33 cellular contexts compared by ENCODE assay signal in the genomic region with DNA sequence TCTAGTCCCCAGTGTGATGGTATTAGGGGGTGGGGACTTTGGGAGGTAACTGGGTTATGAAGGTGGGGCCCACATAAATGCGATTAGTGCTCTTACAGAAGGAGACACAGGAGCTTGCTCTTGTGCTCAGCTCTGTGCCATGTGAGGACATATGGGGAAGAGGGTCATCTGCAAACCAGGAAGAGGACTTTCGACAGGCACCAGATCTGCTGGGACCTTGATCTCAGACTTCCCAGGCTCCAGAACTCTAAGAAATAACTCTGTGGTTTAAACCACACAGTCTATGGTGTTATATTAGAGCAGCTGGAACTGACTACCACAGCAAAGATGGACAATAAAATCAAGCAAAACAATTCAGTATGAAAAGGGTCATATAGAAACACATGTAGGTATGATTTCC. TPM values are rescaled to one million over a fixed set of nuclear protein-coding genes. Genes with fewer than 3 reads are reported as not detected.
"Had no signal": no experiment of that assay in that cellular context is flagged by ENCODE, and none has a peak within 500 bp of the region (broad histone marks: within the 10 kb centered on the region; RNA-seq: fewer than 3 reads in every experiment).

No MANE protein-coding gene starts in this region.

- H3K9me3 ChIP-seq: adrenal gland, breast epithelium, mucosa of descending colon, pancreas, prostate gland, thyroid gland had no signal

- H3K36me3 Mint-ChIP-seq: activated naive CD8-positive, alpha-beta T cell treated with anti-CD3 and anti-CD28 coated beads for 36 hours; naive B cell; stimulated activated memory B cell treated with anti-CD40 and anti-IgM and Interleukin-4, amounts not matched to agents 10 μg/mL and 1 μg/mL and 100 μg/mL, for 72 hours had no signal

- DNase-seq: activated B cell treated with CpG ODN at 0.5 μM for 24 hours; activated CD4-positive, alpha-beta T cell treated with anti-CD3 and anti-CD28 coated beads for 36 hours; activated effector memory CD4-positive, alpha-beta T cell treated with anti-CD3 and anti-CD28 coated beads, Interleukin-2, amount 50 U/mL, for 16 hours; activated naive CD4-positive, alpha-beta T cell treated with anti-CD3 and anti-CD28 coated beads for 36 hours; activated naive CD8-positive, alpha-beta T cell treated with anti-CD3 and anti-CD28 coated beads for 36 hours; adrenal gland; central memory CD4-positive, alpha-beta T cell; endodermal cell; foreskin melanocyte; kidney glomerular epithelial cell; mucosa of descending colon; naive B cell; pancreas; retina; small intestine; stimulated activated CD4-positive, alpha-beta T cell treated with anti-CD3 and anti-CD28 coated beads, Interleukin-1b, Interleukin-23, amount 100 ng/mL, for 48 hours; stimulated activated CD4-positive, alpha-beta T cell treated with anti-CD3 and anti-CD28 coated beads, Interleukin-4, amount 100 ng/mL, for 4 hours; stimulated activated CD8-positive, alpha-beta memory T cell treated with anti-CD3 and anti-CD28 coated beads, Interleukin-4, amount 100 ng/mL, for 48 hours; stimulated activated naive CD8-positive, alpha-beta T cell treated with anti-CD3 and anti-CD28 coated beads, Interleukin-15, amount 100 ng/mL, for 72 hours; substantia nigra; T-helper 1 cell; thyroid gland had no signal

- ATAC-seq: activated CD4-positive, alpha-beta T cell treated with anti-CD3 and anti-CD28 coated beads for 36 hours; esophagus mucosa; left lobe of liver; mucosa of descending colon; pancreas; sciatic nerve; stimulated activated memory B cell treated with anti-CD40 and anti-IgM and Interleukin-4, amounts not matched to agents 10 μg/mL and 1 μg/mL and 100 μg/mL, for 72 hours; stimulated activated naive CD8-positive, alpha-beta T cell treated with anti-CD3 and anti-CD28 coated beads, Interleukin-15, amount 100 ng/mL, for 72 hours had no signal

- H3K4me1 Mint-ChIP-seq: activated B cell treated with CpG ODN at 0.5 μM for 24 hours; naive B cell; stimulated activated memory B cell treated with anti-CD40 and anti-IgM and Interleukin-4, amounts not matched to agents 10 μg/mL and 1 μg/mL and 100 μg/mL, for 72 hours had no signal

- H3K27ac ChIP-seq: adrenal gland, pancreas, prostate gland, thyroid gland had no signal

- FAIRE-seq: pancreas, small intestine had no signal

- H3K4me1 ChIP-seq: adrenal gland, pancreas, prostate gland had no signal

- H3K27me3 ChIP-seq: adrenal gland, breast epithelium, pancreas, thyroid gland had no signal

- H3K4me3 ChIP-seq: adrenal gland, breast epithelium, lung, mucosa of descending colon, pancreas, prostate gland, thyroid gland had no signal

- H3K36me3 ChIP-seq: adrenal gland, breast epithelium, pancreas, prostate gland, thyroid gland had no signal

- H3K4me3 Mint-ChIP-seq: activated B cell treated with CpG ODN at 0.5 μM for 24 hours; activated CD4-positive, alpha-beta T cell treated with anti-CD3 and anti-CD28 coated beads for 36 hours; activated naive CD4-positive, alpha-beta T cell treated with anti-CD3 and anti-CD28 coated beads for 36 hours; activated naive CD8-positive, alpha-beta T cell treated with anti-CD3 and anti-CD28 coated beads for 36 hours; activated T-helper 1 cell treated with anti-CD3 and anti-CD28 coated beads, Interleukin-12 subunit alpha, Interleukin-12 subunit beta, Interleukin-2, Interleukin-4 antibody, amounts not matched to agents 30 ng/mL and 10 ng/mL and 1 ng/mL, durations not matched to agents 14 hours and 24 hours and 36 hours; dendritic cell treated with granulocyte-macrophage colony-stimulating factor and Interleukin-4, amounts not matched to agents 40 ng/mL and 50 ng/mL, for 4 days; endodermal cell; naive B cell; stimulated activated memory B cell treated with anti-CD40 and anti-IgM and Interleukin-4, amounts not matched to agents 10 μg/mL and 1 μg/mL and 100 μg/mL, for 72 hours; stimulated activated naive CD8-positive, alpha-beta T cell treated with anti-CD3 and anti-CD28 coated beads, Interleukin-15, amount 100 ng/mL, for 72 hours; T-helper 2 cell treated with Interferon-gamma antibody and Interleukin-4, amounts not matched to agents 5 μg/mL and 100 μg/mL, for 36 hours had no signal

- H3K9me3 Mint-ChIP-seq: activated naive CD8-positive, alpha-beta T cell treated with anti-CD3 and anti-CD28 coated beads for 36 hours; activated T-helper 1 cell treated with anti-CD3 and anti-CD28 coated beads, Interleukin-12 subunit alpha, Interleukin-12 subunit beta, Interleukin-2, Interleukin-4 antibody, amounts not matched to agents 30 ng/mL and 10 ng/mL and 1 ng/mL, durations not matched to agents 14 hours and 24 hours and 36 hours; dendritic cell treated with granulocyte-macrophage colony-stimulating factor and Interleukin-4, amounts not matched to agents 40 ng/mL and 50 ng/mL, for 4 days; stimulated activated naive CD8-positive, alpha-beta T cell treated with anti-CD3 and anti-CD28 coated beads, Interleukin-15, amount 100 ng/mL, for 72 hours; T-helper 2 cell treated with Interferon-gamma antibody and Interleukin-4, amounts not matched to agents 5 μg/mL and 100 μg/mL, for 36 hours had no signal

RNA-seq across cellular contexts. Expression of gene NNMT, which starts 26.7 kb away (rescaled TPM):
- total RNA-seq: activated B cell treated with CpG ODN at 0.5 μM for 24 hours; activated CD4-positive, alpha-beta T cell treated with anti-CD3 and anti-CD28 coated beads for 36 hours; activated naive CD4-positive, alpha-beta T cell treated with anti-CD3 and anti-CD28 coated beads for 36 hours; activated naive CD8-positive, alpha-beta T cell treated with anti-CD3 and anti-CD28 coated beads for 36 hours; activated T-helper 1 cell treated with anti-CD3 and anti-CD28 coated beads, Interleukin-12 subunit alpha, Interleukin-12 subunit beta, Interleukin-2, Interleukin-4 antibody, amounts not matched to agents 30 ng/mL and 10 ng/mL and 1 ng/mL, durations not matched to agents 14 hours and 24 hours and 36 hours; endodermal cell had no signal
- polyA plus RNA-seq: neural cell had no signal
